ENCODE assay signal across 23 cellular contexts in genomic region chr5:134345996-134346395, GRCh38. TPM values are rescaled to one million over a fixed set of nuclear protein-coding genes. Genes with fewer than 3 reads are reported as not detected.
A peak's percentile ranks its signal among the peaks of the same experiment; 100 is the strongest.
DNase-seq lines count a peak whose midpoint lies in the region; ATAC-seq, FAIRE-seq and TF ChIP-seq lines count a peak whose summit lies in the region.
"Had no signal": no experiment of that assay in that cellular context is flagged by ENCODE, and none has a peak within 500 bp of the region (broad histone marks: within the 10 kb centered on the region; RNA-seq: fewer than 3 reads in every experiment).

No MANE protein-coding gene starts in this region.

- no peak overlapping the region for H3K4me2 ChIP-seq in smooth muscle cell

- H4K20me1 ChIP-seq in smooth muscle cell (ENCODE audit: low read depth) = no peaks in the 10 kb centered on the region

- intact Hi-C loops in pancreas (cut with DNase I) (no loop called here), psoas muscle (cut with DNase I) (no loop called here)

- H3K4me3 Mint-ChIP-seq in stimulated activated effector memory CD8-positive, alpha-beta T cell treated with anti-CD3 and anti-CD28 coated beads, Interleukin-12 subunit alpha, Interleukin-12 subunit beta, amount 100 ng/mL, for 72 hours = no peak overlapping the region
- H3K4me3 Mint-ChIP-seq: activated CD4-positive, alpha-beta memory T cell treated with anti-CD3 and anti-CD28 coated beads, Interleukin-2, amount 10 ng/mL, durations not matched to agents 7 days and 5 days; activated T-cell treated with anti-CD3 and anti-CD28 coated beads, Interleukin-2, amount 50 U/mL, for 24 hours; CD14-positive monocyte; dendritic cell treated with granulocyte-macrophage colony-stimulating factor and Interleukin-4, amounts not matched to agents 40 ng/mL and 50 ng/mL, for 4 days; IgD-negative memory B cell; naive thymus-derived CD8-positive, alpha-beta T cell had no signal

- no peaks in the 10 kb centered on the region for H3F3A ChIP-seq in smooth muscle cell (ENCODE audit: low read depth)

- H3K36me3 Mint-ChIP-seq in stimulated activated effector memory CD8-positive, alpha-beta T cell treated with anti-CD3 and anti-CD28 coated beads, Interleukin-12 subunit alpha, Interleukin-12 subunit beta, amount 100 ng/mL, for 72 hours = no peaks in the 10 kb centered on the region
- H3K36me3 Mint-ChIP-seq: CD14-positive monocyte had no signal

- H3K27me3 ChIP-seq in HUES48 (ENCODE audit: control insufficient read depth, insufficient read depth, low read length) (no peaks in the 10 kb centered on the region), bronchial epithelial cell (ENCODE audit: control insufficient read depth, insufficient read depth, low read length) (no peaks in the 10 kb centered on the region), smooth muscle cell (ENCODE audit: low read depth) (no peaks in the 10 kb centered on the region), pancreas (no peaks in the 10 kb centered on the region), psoas muscle (ENCODE audit: insufficient read depth in 3 of 3, low read length in 2 of 3) (no peaks in the 10 kb centered on the region)
- H3K27me3 ChIP-seq: cardiac muscle cell, ovary, sigmoid colon had no signal

- H3K79me2 ChIP-seq in smooth muscle cell (ENCODE audit: low read depth) = no peaks in the 10 kb centered on the region

- 38% methylated on average over 2 of the region's 2 CpGs for WGBS in smooth muscle cell (ENCODE audit: low lambda C conversion rate)
- WGBS in pancreas, 2 donors = 87 to 90% methylated on average over 2 of the region's 2 CpGs
- WGBS in psoas muscle, 3 donors = 66 to 81% (median 73%) methylated on average over 2 of the region's 2 CpGs

- DNase-seq in bronchial epithelial cell (ENCODE audit: low read depth) (peak; percentile 84), islet precursor cell (peak; percentile 91), smooth muscle cell (lab: John Stamatoyannopoulos, UW; ENCODE audit: unreplicated experiment) (no peak), pancreas (no peak), psoas muscle (no peak)
- no peak for DNase-seq in stimulated activated effector memory CD8-positive, alpha-beta T cell treated with anti-CD3 and anti-CD28 coated beads, Interleukin-12 subunit alpha, Interleukin-12 subunit beta, amount 100 ng/mL, for 72 hours (ENCODE audit: low spot score in 2 of 2)
- DNase-seq: activated CD4-positive, alpha-beta memory T cell treated with anti-CD3 and anti-CD28 coated beads, Interleukin-2, amount 10 ng/mL, durations not matched to agents 7 days and 5 days; activated naive CD4-positive, alpha-beta T cell; activated T-cell treated with anti-CD3 and anti-CD28 coated beads, Interleukin-2, amount 50 U/mL, for 24 hours; GM23248; naive thymus-derived CD8-positive, alpha-beta T cell; NCI-H146; NCI-H2171; NCI-H524 treated with DMSO at 0.1 percent for 48 hours; ovary; sigmoid colon had no signal

- H3K4me1 Mint-ChIP-seq in stimulated activated effector memory CD8-positive, alpha-beta T cell treated with anti-CD3 and anti-CD28 coated beads, Interleukin-12 subunit alpha, Interleukin-12 subunit beta, amount 100 ng/mL, for 72 hours = no peaks in the 10 kb centered on the region
- H3K4me1 Mint-ChIP-seq: CD14-positive monocyte, IgD-negative memory B cell had no signal

- no peaks in the 10 kb centered on the region for H3K9me3 Mint-ChIP-seq in stimulated activated effector memory CD8-positive, alpha-beta T cell treated with anti-CD3 and anti-CD28 coated beads, Interleukin-12 subunit alpha, Interleukin-12 subunit beta, amount 100 ng/mL, for 72 hours
- H3K9me3 Mint-ChIP-seq: activated CD4-positive, alpha-beta memory T cell treated with anti-CD3 and anti-CD28 coated beads, Interleukin-2, amount 10 ng/mL, durations not matched to agents 7 days and 5 days; activated T-cell treated with anti-CD3 and anti-CD28 coated beads, Interleukin-2, amount 50 U/mL, for 24 hours; dendritic cell treated with granulocyte-macrophage colony-stimulating factor and Interleukin-4, amounts not matched to agents 40 ng/mL and 50 ng/mL, for 4 days; IgD-negative memory B cell had no signal

- ATAC-seq in HG03520 (IDR thresholded peaks at IDR 0.05; ENCODE audit: unreplicated experiment) = no peak
- ATAC-seq in stimulated activated effector memory CD8-positive, alpha-beta T cell treated with anti-CD3 and anti-CD28 coated beads, Interleukin-12 subunit alpha, Interleukin-12 subunit beta, amount 100 ng/mL, for 72 hours = no peak
- no peak for ATAC-seq in pancreas
- no peak for ATAC-seq in psoas muscle
- ATAC-seq: activated CD4-positive, CD25-positive, alpha-beta regulatory T cell treated with anti-CD3 and anti-CD28 coated beads, Interleukin-2, amount 50 U/mL, for 24 hours; naive thymus-derived CD8-positive, alpha-beta T cell had no signal

- H3K9me3 ChIP-seq in HUES48 (ENCODE audit: control insufficient read depth, insufficient read depth, low read length) (no peaks in the 10 kb centered on the region), smooth muscle cell (replicated peaks; ENCODE audit: low read depth) (no peaks in the 10 kb centered on the region), pancreas (no peaks in the 10 kb centered on the region), psoas muscle (no peaks in the 10 kb centered on the region)
- H3K9me3 ChIP-seq: ovary, sigmoid colon had no signal

- no peaks in the 10 kb centered on the region for H3K36me3 ChIP-seq in HUES48 (ENCODE audit: control insufficient read depth, insufficient read depth, low read length)
- H3K36me3 ChIP-seq in bronchial epithelial cell (ENCODE audit: control insufficient read depth, insufficient read depth, low read length) = no peaks in the 10 kb centered on the region
- H3K36me3 ChIP-seq in smooth muscle cell (ENCODE audit: low read depth) = no peaks in the 10 kb centered on the region
- no peaks in the 10 kb centered on the region for H3K36me3 ChIP-seq in pancreas
- peaks cover 0 to 7% of the 10 kb centered on the region in 2 donors for H3K36me3 ChIP-seq in psoas muscle (ENCODE audit: insufficient read depth in 1 of 2, low read depth in 1 of 2)
- H3K36me3 ChIP-seq: cardiac muscle cell, ovary had no signal

- peaks cover 9% of the 10 kb centered on the region for H3K4me1 ChIP-seq in HUES48 (ENCODE audit: control insufficient read depth, insufficient read depth, low read length)
- H3K4me1 ChIP-seq in smooth muscle cell (ENCODE audit: low read depth) = no peaks in the 10 kb centered on the region
- no peaks in the 10 kb centered on the region for H3K4me1 ChIP-seq in pancreas
- H3K4me1 ChIP-seq in psoas muscle = no peaks in the 10 kb centered on the region
- H3K4me1 ChIP-seq: sigmoid colon had no signal

- H3K9ac ChIP-seq in HUES48 (ENCODE audit: low read depth, low read length) (peak overlapping the region; percentile 51; the same call in 1 of the 2 replicates), smooth muscle cell (ENCODE audit: low read depth) (peak overlapping the region; percentile 49)
- H3K9ac ChIP-seq: GM23248 had no signal

- FAIRE-seq in bronchial epithelial cell (lab: Jason Lieb, UNC) (no peak), pancreas (lab: Jason Lieb, UNC) (no peak)

- no peak overlapping the region for H2AFZ ChIP-seq in smooth muscle cell (ENCODE audit: low read depth)
- H2AFZ ChIP-seq: GM23248 had no signal

- H3K27ac Mint-ChIP-seq in stimulated activated effector memory CD8-positive, alpha-beta T cell treated with anti-CD3 and anti-CD28 coated beads, Interleukin-12 subunit alpha, Interleukin-12 subunit beta, amount 100 ng/mL, for 72 hours = no peak overlapping the region
- H3K27ac Mint-ChIP-seq: activated CD4-positive, alpha-beta memory T cell treated with anti-CD3 and anti-CD28 coated beads, Interleukin-2, amount 10 ng/mL, durations not matched to agents 7 days and 5 days; activated T-cell treated with anti-CD3 and anti-CD28 coated beads, Interleukin-2, amount 50 U/mL, for 24 hours; CD14-positive monocyte; dendritic cell treated with granulocyte-macrophage colony-stimulating factor and Interleukin-4, amounts not matched to agents 40 ng/mL and 50 ng/mL, for 4 days; IgD-negative memory B cell had no signal

- peak overlapping the region; percentile 94 for H3K27ac ChIP-seq in HUES48 (ENCODE audit: low read depth, low read length)
- H3K27ac ChIP-seq in smooth muscle cell (ENCODE audit: low read depth) = peak overlapping the region; percentile 94
- no peak overlapping the region for H3K27ac ChIP-seq in pancreas
- H3K27ac ChIP-seq in psoas muscle = no peak overlapping the region
- H3K27ac ChIP-seq: cardiac muscle cell, GM23248, ovary, sigmoid colon had no signal

- H3K4me3 ChIP-seq in HUES48 (ENCODE audit: low read depth, low read length) = peak overlapping the region; percentile 26; the same call in 1 of the 2 replicates
- no peak overlapping the region for H3K4me3 ChIP-seq in bronchial epithelial cell (ENCODE audit: low read depth, low read length)
- no peak overlapping the region for H3K4me3 ChIP-seq in smooth muscle cell
- no peak overlapping the region for H3K4me3 ChIP-seq in pancreas
- H3K4me3 ChIP-seq in psoas muscle = no peak overlapping the region
- H3K4me3 ChIP-seq: cardiac muscle cell, GM23248, ovary, sigmoid colon had no signal

- TF ChIP-seq CTCF in bronchial epithelial cell (IDR thresholded peaks at IDR 0.05; ENCODE audit: insufficient read depth, low read length, severe bottlenecking) = no peak
- TF ChIP-seq CTCF in smooth muscle cell (IDR thresholded peaks at IDR 0.05; ENCODE audit: borderline replicate concordance, insufficient read depth, poor library complexity, severe bottlenecking) = no peak
- no peak for TF ChIP-seq CTCF in pancreas (IDR thresholded peaks at IDR 0.05)
- no peak for TF ChIP-seq CTCF in psoas muscle (IDR thresholded peaks at IDR 0.05)

RNA-seq across cellular contexts. Expression of gene CDKL3, which starts 21.0 kb away (rescaled TPM):
- total RNA-seq in bronchial epithelial cell (0.90 and 1.3 TPM in 2 replicates), smooth muscle cell (3.1 and 5.1 TPM in 2 replicates), pancreas (1 to 10 TPM in 4 of 6 donors, under 1 TPM in 2; 0.47 to 1.3 (median 1.1) TPM), psoas muscle (1 to 10 TPM; 2.5 to 7.8 (median 5.2) TPM)
- polyA plus RNA-seq in smooth muscle cell (3.3 and 3.4 TPM in 2 replicates), pancreas (1 to 10 TPM; 1.7 to 3.8 TPM), psoas muscle (1 to 10 TPM; 3.9 to 5.7 (median 5.0) TPM)

RNA-seq across cellular contexts. Expression of gene UBE2B, which starts 25.4 kb away (rescaled TPM):
- total RNA-seq in bronchial epithelial cell (24.7 and 26.5 TPM in 2 replicates), smooth muscle cell (42.1 and 60.6 TPM in 2 replicates), pancreas (10 to 100 TPM; 41.5 to 68.7 (median 47.2) TPM), psoas muscle (100 to 1,000 TPM; 178 to 296 (median 222) TPM)
- polyA plus RNA-seq in smooth muscle cell (86.8 and 112 TPM in 2 replicates), pancreas (10 to 100 TPM; 45.4 to 72.1 TPM), psoas muscle (100 to 1,000 TPM; 146 to 233 (median 187) TPM)

Comparison
In these comparisons a context has a peak if more than half of its experiments do, and no peak if none do; other contexts are left out.
1. H3K27ac ChIP-seq: peak in HUES48 (single experiment) and smooth muscle cell (single experiment); none in pancreas (0 of 4) and psoas muscle (single experiment).
2. DNase-seq: peak in bronchial epithelial cell (single experiment) and islet precursor cell (single experiment); none in smooth muscle cell (single experiment), stimulated activated effector memory CD8-positive, alpha-beta T cell treated with anti-CD3 and anti-CD28 coated beads, Interleukin-12 subunit alpha, Interleukin-12 subunit beta, amount 100 ng/mL, for 72 hours (0 of 2), pancreas (0 of 6) and psoas muscle (0 of 2).